Comparison of ENCODE assay signal across 17 cellular contexts in the genomic region with DNA sequence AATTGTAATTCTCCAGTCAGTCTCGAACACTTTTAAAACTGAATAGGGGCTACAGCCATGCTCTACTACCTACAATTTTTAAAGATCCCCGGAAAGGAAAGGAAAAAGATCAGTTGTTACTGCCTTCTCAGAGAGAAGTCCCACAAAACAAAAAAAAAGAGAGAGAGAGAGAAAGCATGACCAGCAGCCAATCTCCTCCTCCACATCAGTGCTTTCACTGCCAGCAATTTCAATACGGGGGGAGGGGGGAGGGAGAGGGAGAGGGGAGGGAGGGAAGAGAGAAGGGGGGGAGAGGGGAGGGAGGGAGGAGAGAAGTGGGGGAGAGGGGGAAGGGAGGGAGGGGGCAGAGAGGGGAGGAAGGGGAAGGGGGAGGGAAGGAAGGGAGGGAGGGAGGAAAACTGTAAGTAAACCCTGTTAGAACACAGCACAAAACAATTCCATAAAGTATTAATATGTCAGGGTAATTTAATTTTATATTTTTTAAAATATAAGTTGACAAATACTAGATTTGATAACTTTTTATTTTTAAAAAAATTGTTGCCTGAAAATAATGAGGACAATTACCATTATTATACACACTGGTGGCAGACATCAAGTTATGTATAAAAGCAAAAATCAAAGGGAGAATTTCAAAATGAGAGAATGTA.
A peak's percentile ranks its signal among the peaks of the same experiment; 100 is the strongest.
DNase-seq lines count a peak whose midpoint lies in the region; ATAC-seq and TF ChIP-seq lines count a peak whose summit lies in the region.
"Had no signal": no experiment of that assay in that cellular context is flagged by ENCODE, and none has a peak within 500 bp of the region (broad histone marks: within the 10 kb centered on the region; RNA-seq: fewer than 3 reads in every experiment).

No MANE protein-coding gene starts in this region.

- peak overlapping the region; percentile 50 for H3K27ac Mint-ChIP-seq in mesothelial cell of epicardium

- DNase-seq in CMK (ENCODE audit: low read depth) (peak; percentile 9), erythroblast (lab: John Stamatoyannopoulos, UW) (peak; percentile 35 to 61), mesothelial cell of epicardium (ENCODE audit: low spot score in 2 of 2, unreplicated experiment in 2 of 2) (no peak), DMS114 treated with DMSO at 0.1 percent for 48 hours (lab: John Stamatoyannopoulos, UW; ENCODE audit: unreplicated experiment) (no peak), inferior parietal cortex (ENCODE audit: extremely low spot score) (no peak), DMS153 (lab: John Stamatoyannopoulos, UW) (no peak)
- peak; percentile 14 for DNase-seq in Jurkat, Clone E6-1 (ENCODE audit: low read depth, low spot score)
- DNase-seq: activated CD4-positive, alpha-beta T cell treated with anti-CD3 and anti-CD28 coated beads, Interleukin-2, amount 50 U/mL, for 1 hour; activated CD8-positive, alpha-beta memory T cell treated with anti-CD3 and anti-CD28 coated beads, Interleukin-2, amount 50 U/mL, for 48 hours; aorta; MM.1S; NCI-H1694 treated with DMSO at 0.1 percent for 48 hours; NCI-H226; spleen; SW 1271 had no signal

- H3K4me3 ChIP-seq in Jurkat, Clone E6-1 (ENCODE audit: low read length) = no peak overlapping the region
- H3K4me3 ChIP-seq: coronary artery, spleen had no signal

- no peak for TF ChIP-seq CTCF in mesothelial cell of epicardium (IDR thresholded peaks at IDR 0.05; ENCODE audit: unreplicated experiment)

- H3K36me3 Mint-ChIP-seq in mesothelial cell of epicardium = peaks cover 55% of the 10 kb centered on the region

- no peak overlapping the region for H3K4me3 Mint-ChIP-seq in mesothelial cell of epicardium

- no peak for TF ChIP-seq POLR2A in erythroblast (IDR thresholded peaks at IDR 0.05; ENCODE audit: low read length)

- H3K4me1 Mint-ChIP-seq in mesothelial cell of epicardium = peaks cover 16% of the 10 kb centered on the region

- H3K27me3 Mint-ChIP-seq in mesothelial cell of epicardium (ENCODE audit: low read depth) = no peaks in the 10 kb centered on the region

- ATAC-seq in HG02642 (IDR thresholded peaks at IDR 0.05; ENCODE audit: poor library complexity, unreplicated experiment) = no peak

- H3K9me3 Mint-ChIP-seq in mesothelial cell of epicardium = peaks cover 25% of the 10 kb centered on the region

Comparison
In these comparisons a context has a peak if more than half of its experiments do, and no peak if none do; other contexts are left out.
1. DNase-seq: peak in CMK (single experiment), Jurkat, Clone E6-1 (single experiment) and erythroblast (2 of 2); none in mesothelial cell of epicardium (0 of 2), DMS114 treated with DMSO at 0.1 percent for 48 hours (single experiment), inferior parietal cortex (single experiment) and DMS153 (single experiment).